17 cellular contexts compared by ENCODE assay signal in genomic region chr1:47578862-47579419, GRCh38.
DNase-seq lines count a peak whose midpoint lies in the region; ATAC-seq and TF ChIP-seq lines count a peak whose summit lies in the region.
"Had no signal": no experiment of that assay in that cellular context is flagged by ENCODE, and none has a peak within 500 bp of the region (broad histone marks: within the 10 kb centered on the region; RNA-seq: fewer than 3 reads in every experiment).

No MANE protein-coding gene starts in this region.

- H3K9me3 ChIP-seq in stomach = no peaks in the 10 kb centered on the region
- H3K9me3 ChIP-seq: thyroid gland had no signal

- TF ChIP-seq CTCF in GM23338 (conservative IDR thresholded peaks at IDR 0.05; ENCODE audit: low read depth in 2 of 2) (no peak), stomach (IDR thresholded peaks at IDR 0.05) (no peak)

- no peak for DNase-seq in GM23338 (ENCODE audit: low spot score)
- DNase-seq in caudate nucleus (lab: John Stamatoyannopoulos, UW) = peak in 1 of 61 donors; percentile 34
- DNase-seq in mesenteric fat pad (ENCODE audit: low spot score) = peak; percentile 33
- no peak for DNase-seq in stomach
- no peak for DNase-seq in activated CD4-positive, alpha-beta T cell treated with anti-CD3 and anti-CD28 coated beads for 48 hours
- DNase-seq in H7 = no peak
- DNase-seq in SW480 (ENCODE audit: low spot score) = no peak
- DNase-seq: activated CD4-positive, alpha-beta memory T cell treated with anti-CD3 and anti-CD28 coated beads for 36 hours; activated T-cell treated with anti-CD3 and anti-CD28 coated beads, Interleukin-2, amount 50 U/mL, for 24 hours; NCI-H1105 treated with DMSO at 0.1 percent for 48 hours; NCI-H2107; NCI-H510A; stimulated activated CD4-positive, alpha-beta T cell treated with anti-CD3 and anti-CD28 coated beads, Interleukin-15, amount 100 ng/mL, for 24 hours; T-helper 1 cell; thyroid gland had no signal

- no peaks in the 10 kb centered on the region for H3F3A ChIP-seq in GM23338 (replicated peaks; ENCODE audit: low read depth)

- no peak overlapping the region for H3K4me2 ChIP-seq in GM23338

- no peaks in the 10 kb centered on the region; the same call in 2 of the 3 replicates for H3K9me3 Mint-ChIP-seq in GM23338
- H3K9me3 Mint-ChIP-seq: activated CD4-positive, alpha-beta memory T cell treated with anti-CD3 and anti-CD28 coated beads for 36 hours; activated naive CD4-positive, alpha-beta T cell treated with anti-CD3 and anti-CD28 coated beads, Interleukin-2, amount 50 U/mL, for 72 hours; activated T-cell treated with anti-CD3 and anti-CD28 coated beads, Interleukin-2, amount 50 U/mL, for 24 hours had no signal

- peaks cover 23% of the 10 kb centered on the region for H3K4me1 Mint-ChIP-seq in GM23338
- H3K4me1 Mint-ChIP-seq: B cell had no signal

- H3K4me3 ChIP-seq in GM23338 = no peak overlapping the region
- no peak overlapping the region for H3K4me3 ChIP-seq in stomach
- H3K4me3 ChIP-seq in H7 (ENCODE audit: insufficient read depth, low read depth, low read length) = no peak overlapping the region
- H3K4me3 ChIP-seq: thyroid gland had no signal

- TF ChIP-seq EP300 in stomach (IDR thresholded peaks at IDR 0.05) = no peak

- H3K27me3 Mint-ChIP-seq in GM23338 (ENCODE audit: insufficient read depth, low read depth, poor library complexity) = peaks cover 8% of the 10 kb centered on the region

- no peaks in the 10 kb centered on the region for H4K20me1 ChIP-seq in GM23338 (replicated peaks; ENCODE audit: insufficient read depth)

- H3K36me3 ChIP-seq in GM23338 (ENCODE audit: insufficient read depth) (no peaks in the 10 kb centered on the region), stomach (no peaks in the 10 kb centered on the region), H7 (replicated peaks; ENCODE audit: control insufficient read depth, insufficient read depth, low read length) (no peaks in the 10 kb centered on the region)
- H3K36me3 ChIP-seq: thyroid gland had no signal

- no peak for TF ChIP-seq POLR2A in stomach (IDR thresholded peaks at IDR 0.05)

- no peak overlapping the region for H3K27ac ChIP-seq in GM23338 (ENCODE audit: low read depth)
- peak overlapping the region; percentile 71 for H3K27ac ChIP-seq in caudate nucleus (ENCODE audit: low read depth, low read length)
- H3K27ac ChIP-seq in stomach = peak overlapping the region in 3 of 5 donors; percentile 0 to 25 (median 5)
- H3K27ac ChIP-seq: thyroid gland had no signal

- no peaks in the 10 kb centered on the region for H3K79me2 ChIP-seq in GM23338 (replicated peaks; ENCODE audit: insufficient read depth)

- H3K36me3 Mint-ChIP-seq in GM23338 (ENCODE audit: low read depth) = no peaks in the 10 kb centered on the region
- H3K36me3 Mint-ChIP-seq: activated CD4-positive, alpha-beta memory T cell treated with anti-CD3 and anti-CD28 coated beads for 36 hours; activated naive CD4-positive, alpha-beta T cell treated with anti-CD3 and anti-CD28 coated beads, Interleukin-2, amount 50 U/mL, for 72 hours had no signal

- H3K4me1 ChIP-seq in GM23338 (ENCODE audit: insufficient read depth) = no peaks in the 10 kb centered on the region
- H3K4me1 ChIP-seq in stomach = peaks cover 0 to 12% (median 10%) of the 10 kb centered on the region in 4 donors
- H3K4me1 ChIP-seq: thyroid gland had no signal

- 53 to 75% (median 60%) methylated on average over 7 of the region's 7 CpGs for WGBS in stomach, 5 donors

- H2AFZ ChIP-seq in GM23338 = peak overlapping the region; percentile 83; the same call in 1 of the 2 replicates

- H3K4me3 Mint-ChIP-seq in GM23338 = no peak overlapping the region
- H3K4me3 Mint-ChIP-seq: activated CD4-positive, alpha-beta memory T cell treated with anti-CD3 and anti-CD28 coated beads for 36 hours; activated T-cell treated with anti-CD3 and anti-CD28 coated beads, Interleukin-2, amount 50 U/mL, for 24 hours; B cell had no signal

- intact Hi-C loops in stomach (cut with DNase I; ENCODE audit: low total_unique reads) = no loop called here

- no peak for ATAC-seq in GM23338
- ATAC-seq: activated naive CD4-positive, alpha-beta T cell treated with anti-CD3 and anti-CD28 coated beads, Interleukin-2, amount 50 U/mL, for 72 hours had no signal

- H3K27me3 ChIP-seq in GM23338 (ENCODE audit: insufficient read depth) (no peaks in the 10 kb centered on the region), stomach (peaks cover 0 to 25% (median 0%) of the 10 kb centered on the region in 3 donors), H7 (ENCODE audit: control insufficient read depth, insufficient read depth, low read length) (no peaks in the 10 kb centered on the region)
- H3K27me3 ChIP-seq: thyroid gland had no signal

- H3K9me2 ChIP-seq in GM23338 (ENCODE audit: insufficient read depth) = no peaks in the 10 kb centered on the region

- no peak overlapping the region for H3K27ac Mint-ChIP-seq in GM23338
- H3K27ac Mint-ChIP-seq: activated CD4-positive, alpha-beta memory T cell treated with anti-CD3 and anti-CD28 coated beads for 36 hours; activated naive CD4-positive, alpha-beta T cell treated with anti-CD3 and anti-CD28 coated beads, Interleukin-2, amount 50 U/mL, for 72 hours; activated T-cell treated with anti-CD3 and anti-CD28 coated beads, Interleukin-2, amount 50 U/mL, for 24 hours; B cell had no signal

TF ChIP-seq in GM23338, 12 proteins besides CTCF, POLR2A, EP300 and RAD21:
- TF ChIP-seq, protein P1, sequence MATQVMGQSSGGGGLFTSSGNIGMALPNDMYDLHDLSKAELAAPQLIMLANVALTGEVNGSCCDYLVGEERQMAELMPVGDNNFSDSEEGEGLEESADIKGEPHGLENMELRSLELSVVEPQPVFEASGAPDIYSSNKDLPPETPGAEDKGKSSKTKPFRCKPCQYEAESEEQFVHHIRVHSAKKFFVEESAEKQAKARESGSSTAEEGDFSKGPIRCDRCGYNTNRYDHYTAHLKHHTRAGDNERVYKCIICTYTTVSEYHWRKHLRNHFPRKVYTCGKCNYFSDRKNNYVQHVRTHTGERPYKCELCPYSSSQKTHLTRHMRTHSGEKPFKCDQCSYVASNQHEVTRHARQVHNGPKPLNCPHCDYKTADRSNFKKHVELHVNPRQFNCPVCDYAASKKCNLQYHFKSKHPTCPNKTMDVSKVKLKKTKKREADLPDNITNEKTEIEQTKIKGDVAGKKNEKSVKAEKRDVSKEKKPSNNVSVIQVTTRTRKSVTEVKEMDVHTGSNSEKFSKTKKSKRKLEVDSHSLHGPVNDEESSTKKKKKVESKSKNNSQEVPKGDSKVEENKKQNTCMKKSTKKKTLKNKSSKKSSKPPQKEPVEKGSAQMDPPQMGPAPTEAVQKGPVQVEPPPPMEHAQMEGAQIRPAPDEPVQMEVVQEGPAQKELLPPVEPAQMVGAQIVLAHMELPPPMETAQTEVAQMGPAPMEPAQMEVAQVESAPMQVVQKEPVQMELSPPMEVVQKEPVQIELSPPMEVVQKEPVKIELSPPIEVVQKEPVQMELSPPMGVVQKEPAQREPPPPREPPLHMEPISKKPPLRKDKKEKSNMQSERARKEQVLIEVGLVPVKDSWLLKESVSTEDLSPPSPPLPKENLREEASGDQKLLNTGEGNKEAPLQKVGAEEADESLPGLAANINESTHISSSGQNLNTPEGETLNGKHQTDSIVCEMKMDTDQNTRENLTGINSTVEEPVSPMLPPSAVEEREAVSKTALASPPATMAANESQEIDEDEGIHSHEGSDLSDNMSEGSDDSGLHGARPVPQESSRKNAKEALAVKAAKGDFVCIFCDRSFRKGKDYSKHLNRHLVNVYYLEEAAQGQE (IDR thresholded peaks at IDR 0.05; ENCODE audit: unreplicated experiment) = no peak
- TF ChIP-seq NANOG (IDR thresholded peaks at IDR 0.05; ENCODE audit: borderline replicate concordance) (no peak), STAT1 (IDR thresholded peaks at IDR 0.05; ENCODE audit: unreplicated experiment) (no peak), POLR2AphosphoS5 (IDR thresholded peaks at IDR 0.05; ENCODE audit: low read depth) (no peak), CREB1 (CRISPR knock-in tag; IDR thresholded peaks at IDR 0.05; ENCODE audit: low read depth) (no peak), EZH2 (IDR thresholded peaks at IDR 0.05; ENCODE audit: low read depth, unreplicated experiment) (no peak), ZNF331 (CRISPR knock-in tag; IDR thresholded peaks at IDR 0.05; ENCODE audit: low read depth) (no peak), ETS1 (IDR thresholded peaks at IDR 0.05) (no peak), JUNB (IDR thresholded peaks at IDR 0.05; ENCODE audit: unreplicated experiment) (no peak), EZH2phosphoT487 (IDR thresholded peaks at IDR 0.05; ENCODE audit: unreplicated experiment) (no peak)
TF ChIP-seq in GM23338: peak in this region for 0.
